In genomic region chr2:72825271-72826155, GRCh38 we compare ENCODE assay signal across 8 cellular contexts. TPM values are rescaled to one million over a fixed set of nuclear protein-coding genes. Genes with fewer than 3 reads are reported as not detected.
DNase-seq lines count a peak whose midpoint lies in the region; ATAC-seq and TF ChIP-seq lines count a peak whose summit lies in the region.

TSS of gene EXOC6B (minus strand) at chr2:72826033.

- DNase-seq in NCI-H187 (lab: John Stamatoyannopoulos, UW), result peak; percentile 27 to 71
- DNase-seq in T-helper 9 cell, result peak; percentile 79
- DNase-seq in astrocyte of the hippocampus (ENCODE audit: low read depth, low spot score), result peak; percentile 98
- DNase-seq in hepatocyte (ENCODE audit: low spot score), result peak; percentile 95
- DNase-seq in renal cortical epithelial cell (ENCODE audit: low read depth), result peak; percentile 74
- peak; percentile 95 to 99 for DNase-seq in aorta

- no peaks in the 10 kb centered on the region for H3K9me2 ChIP-seq in hepatocyte (replicated peaks; ENCODE audit: insufficient read depth)

- ATAC-seq in GM18498 (IDR thresholded peaks at IDR 0.05; ENCODE audit: unreplicated experiment), result peak; percentile 87
- ATAC-seq in HG02938 (IDR thresholded peaks at IDR 0.05; ENCODE audit: unreplicated experiment), result peak; percentile 87
- peak; percentile 96 for ATAC-seq in aorta (ENCODE audit: low FRiP score)

- WGBS in hepatocyte (ENCODE audit: low lambda C conversion rate, missing lambda C conversion rate), result 1% methylated on average over 68 of the region's 70 CpGs
- WGBS in aorta, 2 donors, result 0 to 1% methylated on average over 66 to 70 of the region's 70 CpGs

- H3K4me1 ChIP-seq in hepatocyte (ENCODE audit: insufficient read depth), result peaks cover 9% of the 10 kb centered on the region
- H3K4me1 ChIP-seq in aorta (ENCODE audit: control insufficient read depth in 1 of 2, insufficient read depth in 2 of 2, low read length in 2 of 2), result peaks cover 0 to 2% of the 10 kb centered on the region in 2 donors

- H3K36me3 ChIP-seq in hepatocyte (replicated peaks; ENCODE audit: insufficient read depth, low read depth) (no peaks in the 10 kb centered on the region), aorta (ENCODE audit: control insufficient read depth in 1 of 2, insufficient read depth in 2 of 2, low read length in 1 of 2) (no peaks in the 10 kb centered on the region)

- intact Hi-C loops in aorta (cut with DNase I), result no loop called here

- H3K9me3 ChIP-seq in hepatocyte (ENCODE audit: low read depth) (no peaks in the 10 kb centered on the region), aorta (ENCODE audit: control insufficient read depth, low read length) (no peaks in the 10 kb centered on the region)

- H3K4me3 ChIP-seq in hepatocyte (peak within 1 kb of the TSS; percentile 76), aorta (ENCODE audit: low read length in 2 of 2) (peak within 1 kb of the TSS; percentile 76 to 85)

- H3K27me3 ChIP-seq in hepatocyte, result no peaks in the 10 kb centered on the region
- no peaks in the 10 kb centered on the region for H3K27me3 ChIP-seq in aorta (ENCODE audit: control insufficient read depth in 1 of 2, insufficient read depth in 2 of 2, low read length in 1 of 2)

- H2AFZ ChIP-seq in hepatocyte, result peak within 1 kb of the TSS; percentile 97

- peaks cover 41% of the 10 kb centered on the region for H3K79me2 ChIP-seq in hepatocyte

- H4K20me1 ChIP-seq in hepatocyte (ENCODE audit: insufficient read depth, poor library complexity, severe bottlenecking), result no peaks in the 10 kb centered on the region

- TF ChIP-seq CTCF in hepatocyte (IDR thresholded peaks at IDR 0.05; ENCODE audit: poor library complexity), result no peak

- H3K4me2 ChIP-seq in hepatocyte, result peak within 1 kb of the TSS; percentile 93

- peak within 1 kb of the TSS; percentile 91 for H3K27ac ChIP-seq in hepatocyte
- H3K27ac ChIP-seq in aorta (ENCODE audit: low read depth in 1 of 2, low read length in 2 of 2), result peak within 1 kb of the TSS in 1 of 2 donors; percentile 15

RNA-seq across cellular contexts. Expression of gene EXOC6B, which starts in this region (rescaled TPM):
- total RNA-seq in hepatocyte (36.2 and 50.0 TPM in 2 replicates), renal cortical epithelial cell (18.4 and 56.0 TPM in 2 replicates), aorta (10 to 100 TPM; 45.3 to 45.9 TPM)
- polyA plus RNA-seq in hepatocyte (11.1 and 11.8 TPM in 2 replicates), aorta (1 to 10 TPM; 5.8 to 7.2 TPM)
